ENCODE assay signal across 16 cellular contexts in genomic region chr7:697259-697615, GRCh38. TPM values are rescaled to one million over a fixed set of nuclear protein-coding genes. Genes with fewer than 3 reads are reported as not detected.
DNase-seq lines count a peak whose midpoint lies in the region; ATAC-seq, FAIRE-seq and TF ChIP-seq lines count a peak whose summit lies in the region.
"Had no signal": no experiment of that assay in that cellular context is flagged by ENCODE, and none has a peak within 500 bp of the region (broad histone marks: within the 10 kb centered on the region; RNA-seq: fewer than 3 reads in every experiment).

No MANE protein-coding gene starts in this region.

- no peak overlapping the region for H3K9ac ChIP-seq in H1 (replicated peaks in 1 of 4; ENCODE audit: extremely low read depth in 1 of 4, low read depth in 3 of 4, low read length in 3 of 4)
- H3K9ac ChIP-seq in neuronal stem cell (ENCODE audit: low read depth, low read length, poor library complexity): no peak overlapping the region

- H3K23ac ChIP-seq in H1 (ENCODE audit: insufficient read length) (no peak overlapping the region), neuronal stem cell (ENCODE audit: low read depth, low read length, poor library complexity) (no peak overlapping the region)

- FAIRE-seq in H1 (lab: Jason Lieb, UNC): no peak

- H3K4me2 ChIP-seq in H1 (ENCODE audit: insufficient read depth in 1 of 2, low read depth in 2 of 2, low read length in 2 of 2): no peak overlapping the region
- H3K4me2 ChIP-seq in neuronal stem cell (ENCODE audit: insufficient read depth, low read length, poor library complexity, severe bottlenecking): no peak overlapping the region

- no peaks in the 10 kb centered on the region for H3K23me2 ChIP-seq in H1 (ENCODE audit: low read depth, low read length)

- TF ChIP-seq CTCF in H1 (IDR thresholded peaks at IDR 0.05; ENCODE audit: control extremely low read depth in 1 of 3, insufficient read depth in 1 of 3, low read depth in 1 of 3, low read length in 3 of 3): no peak
- no peak for TF ChIP-seq CTCF in thyroid gland (IDR thresholded peaks at IDR 0.05)

- no peak overlapping the region for H2BK20ac ChIP-seq in H1 (ENCODE audit: low read length)

- H2BK5ac ChIP-seq in H1 (ENCODE audit: low read depth, low read length) (no peak overlapping the region), neuronal stem cell (ENCODE audit: low read length) (no peak overlapping the region)

- TF ChIP-seq POLR2A in H1 (IDR thresholded peaks at IDR 0.05; ENCODE audit: control extremely low read depth in 1 of 2, low read depth in 2 of 2, low read length in 2 of 2) (no peak), thyroid gland (IDR thresholded peaks at IDR 0.05) (no peak)

- TF ChIP-seq EP300 in H1 (IDR thresholded peaks at IDR 0.05; ENCODE audit: borderline replicate concordance in 1 of 2, low read depth in 2 of 2, low read length in 2 of 2): no peak

- H3K14ac ChIP-seq in H1 (ENCODE audit: insufficient read length) (no peak overlapping the region), neuronal stem cell (ENCODE audit: low read length) (no peak overlapping the region)

- H2BK120ac ChIP-seq in H1 (replicated peaks; ENCODE audit: low read depth, low read length) (no peak overlapping the region), neuronal stem cell (ENCODE audit: low read depth, low read length) (no peak overlapping the region)

- H4K8ac ChIP-seq in H1 (ENCODE audit: extremely low read depth, insufficient read depth, low read length) (no peak overlapping the region), neuronal stem cell (ENCODE audit: low read depth, low read length) (no peak overlapping the region)

- peaks cover 0 to 5% of the 10 kb centered on the region in 2 experiments for H4K20me1 ChIP-seq in H1 (replicated peaks in 1 of 2; ENCODE audit: control insufficient read depth in 1 of 2, insufficient read depth in 2 of 2, low read length in 2 of 2)

- WGBS in H1 (ENCODE audit: extremely low coverage in 1 of 2, insufficient coverage in 1 of 2, insufficient read length in 1 of 2, insufficient replicate concordance in 2 of 2, low coverage in 1 of 2, low lambda C conversion rate in 2 of 2, missing lambda C conversion rate in 1 of 2), 2 experiments: 89% methylated on average over 15 of the region's 16 CpGs; no CpG with 5 or more reads in 1 of the 2 experiments
- no CpG with 5 or more reads among the region's 16 CpGs for WGBS in neuronal stem cell (ENCODE audit: extremely low coverage in 2 of 2, insufficient read length in 2 of 2, insufficient replicate concordance in 1 of 2), 2 donors
- 88 to 94% methylated on average over 6 to 13 of the region's 16 CpGs for WGBS in thyroid gland, 2 donors

- H3K4me1 ChIP-seq in H1 (replicated peaks in 1 of 4; ENCODE audit: control insufficient read depth in 3 of 4, insufficient read depth in 4 of 4, low read length in 3 of 4): peaks cover 0 to 5% (median 0%) of the 10 kb centered on the region in 4 experiments; a peak in 2 of 7 replicates
- peaks cover 6 to 7% of the 10 kb centered on the region in 2 donors for H3K4me1 ChIP-seq in neuronal stem cell (ENCODE audit: control insufficient read depth in 2 of 2, insufficient read depth in 1 of 2, low read depth in 1 of 2, low read length in 2 of 2)
- H3K4me1 ChIP-seq in thyroid gland: peaks cover 0 to 9% of the 10 kb centered on the region in 2 donors

- peaks cover 5% of the 10 kb centered on the region for H3K79me1 ChIP-seq in H1 (ENCODE audit: low read depth, low read length)
- peaks cover 2% of the 10 kb centered on the region for H3K79me1 ChIP-seq in neuronal stem cell (ENCODE audit: low read depth, low read length)

- TF ChIP-seq RAD21 in H1 (IDR thresholded peaks at IDR 0.05 in 1 of 2, conservative IDR thresholded peaks at IDR 0.05 in 1 of 2; ENCODE audit: low read depth in 2 of 2, low read length in 2 of 2): no peak

- H3K4ac ChIP-seq in H1 (replicated peaks; ENCODE audit: insufficient read length, low read depth, low read length) (no peak overlapping the region), neuronal stem cell (ENCODE audit: low read length) (no peak overlapping the region)

- CTCF ChIA-PET in H1 (lab: Charles Lee; ENCODE audit: partially characterized antibody): interaction anchor here (1.0 kb wide), 1 partner anchor 76 kb away, joined by 3 read pairs; no protein-coding TSS in a partner anchor

- peaks cover 0 to 10% of the 10 kb centered on the region in 2 experiments; a peak in 2 of 4 replicates for H3K79me2 ChIP-seq in H1 (ENCODE audit: control insufficient read depth in 1 of 2, insufficient read depth in 2 of 2, low read length in 2 of 2)

- H4K5ac ChIP-seq in H1 (ENCODE audit: insufficient read length, low read depth, low read length): no peak overlapping the region

- POLR2A ChIA-PET in H1 (lab: Charles Lee; ENCODE audit: partially characterized antibody): interaction anchor here (0.5 to 0.6 kb wide), 2 partner anchors 9 kb away, joined by 3 read pairs; no protein-coding TSS in a partner anchor

- H3K27me3 ChIP-seq in H1 (replicated peaks in 1 of 4; ENCODE audit: control insufficient read depth in 3 of 4, extremely low read depth in 1 of 4, insufficient read depth in 3 of 4, low read length in 3 of 4): no peaks in the 10 kb centered on the region
- no peaks in the 10 kb centered on the region for H3K27me3 ChIP-seq in neuronal stem cell (ENCODE audit: control insufficient read depth in 3 of 3, insufficient read depth in 3 of 3, low read depth in 1 of 3, low read length in 3 of 3)
- no peaks in the 10 kb centered on the region for H3K27me3 ChIP-seq in thyroid gland

- H3K36me3 ChIP-seq in H1 (ENCODE audit: control insufficient read depth in 2 of 4, insufficient read depth in 4 of 4, low read length in 3 of 4) (peaks cover 2 to 13% (median 4%) of the 10 kb centered on the region in 4 experiments; a peak in 4 of 8 replicates), neuronal stem cell (replicated peaks in 1 of 2; ENCODE audit: control insufficient read depth in 2 of 2, insufficient read depth in 2 of 2, low read length in 2 of 2) (peaks cover 0 to 9% of the 10 kb centered on the region in 2 donors), thyroid gland (no peaks in the 10 kb centered on the region)

- intact Hi-C loops in thyroid gland (cut with DNase I): no loop called here

- no peaks in the 10 kb centered on the region for H3K9me3 ChIP-seq in H1 (ENCODE audit: insufficient read depth in 2 of 2, low read depth in 1 of 2, low read length in 1 of 2)
- H3K9me3 ChIP-seq in neuronal stem cell (replicated peaks in 1 of 2; ENCODE audit: control insufficient read depth in 2 of 2, insufficient read depth in 1 of 2, low read depth in 1 of 2, low read length in 2 of 2): peaks cover 0 to 4% of the 10 kb centered on the region in 2 donors
- H3K9me3 ChIP-seq in thyroid gland: no peaks in the 10 kb centered on the region

- no peak overlapping the region for H3K56ac ChIP-seq in H1 (replicated peaks; ENCODE audit: insufficient read length, low read depth, low read length)

- H2AFZ ChIP-seq in H1 (ENCODE audit: low read length): no peak overlapping the region
- H2AFZ ChIP-seq in neuronal stem cell (ENCODE audit: low read length): peak overlapping the region; percentile 64

- H2AK5ac ChIP-seq in H1 (ENCODE audit: low read depth, low read length) (peak overlapping the region; percentile 65; the same call in 1 of the 2 replicates), neuronal stem cell (ENCODE audit: low read depth, low read length) (no peak overlapping the region)

- H2BK15ac ChIP-seq in H1 (ENCODE audit: low read length): no peak overlapping the region
- no peak overlapping the region for H2BK15ac ChIP-seq in neuronal stem cell (ENCODE audit: low read length)

- peak; percentile 28 for DNase-seq in activated effector memory CD4-positive, alpha-beta T cell treated with anti-CD3 and anti-CD28 coated beads, Interleukin-2, amount 50 U/mL, for 16 hours
- DNase-seq in activated effector memory CD4-positive, alpha-beta T cell treated with Interleukin-2 at 50 U/mL for 16 hours: no peak
- DNase-seq in H1 (ENCODE audit: low read depth in 1 of 2, low spot score in 2 of 2) (no peak), neuronal stem cell (ENCODE audit: low spot score) (no peak), thyroid gland (no peak), AG20443 (ENCODE audit: low spot score) (no peak)
- DNase-seq: 8988T, C1 segment of cervical spinal cord, DMS 273 treated with DMSO at 0.1 percent for 48 hours, HFFc6, KBM-7, NCI-H1048, NCI-H69 had no signal

- ATAC-seq in GM19035 (IDR thresholded peaks at IDR 0.05; ENCODE audit: unreplicated experiment): no peak
- no peak for ATAC-seq in HG02642 (IDR thresholded peaks at IDR 0.05; ENCODE audit: poor library complexity, unreplicated experiment)
- ATAC-seq: Panc1 had no signal

- H3K18ac ChIP-seq in H1 (ENCODE audit: extremely low read depth, low read length) (no peak overlapping the region), neuronal stem cell (ENCODE audit: low read length) (no peak overlapping the region)

- no peak overlapping the region for H3K4me3 ChIP-seq in H1 (ENCODE audit: extremely low read depth in 1 of 4, insufficient read depth in 2 of 4, low read depth in 3 of 4, low read length in 4 of 4)
- H3K4me3 ChIP-seq in neuronal stem cell (ENCODE audit: low read length in 2 of 2): no peak overlapping the region
- H3K4me3 ChIP-seq in thyroid gland (replicated peaks in 1 of 3): no peak overlapping the region

- no peak overlapping the region for H4K91ac ChIP-seq in H1 (replicated peaks; ENCODE audit: insufficient read length, low read length)
- no peak overlapping the region for H4K91ac ChIP-seq in neuronal stem cell (ENCODE audit: low read depth, low read length, poor library complexity)

- H3K27ac ChIP-seq in H1 (ENCODE audit: low read depth, low read length) (no peak overlapping the region), neuronal stem cell (replicated peaks; ENCODE audit: low read length) (no peak overlapping the region), thyroid gland (peak overlapping the region in 2 of 3 donors; percentile 36 to 60)

- H2BK12ac ChIP-seq in H1 (ENCODE audit: low read depth, low read length) (no peak overlapping the region), neuronal stem cell (ENCODE audit: low read length) (no peak overlapping the region)

RNA-seq across cellular contexts. Expression of gene DNAAF5, which starts 29.3 kb away (rescaled TPM):
- total RNA-seq in H1 (2021; fragmentation: NEBNext Ultra II Directional; extraction: Animal tissue kit (Norgen Biotek cat#: 25700)): 55.1 and 56.5 TPM in 2 replicates
- 95.9 and 164 TPM in 2 replicates for polyA plus RNA-seq in H1 (2011; rRNA removed)
- 46.8 TPM for polyA plus RNA-seq in H1 (2011; cell fraction: cytosol; rRNA removed)
- polyA plus RNA-seq in H1 (2011; cell fraction: nucleus; rRNA removed): 73.5 TPM
- polyA plus RNA-seq in H1 (2012, experiment 1 of 2): 34.1 to 57.9 TPM (median 53.4 TPM) in 4 replicates
- polyA plus RNA-seq in H1 (2012, experiment 2 of 2): 45.5 TPM
- polyA plus RNA-seq in H1 (2013, experiment 1 of 2): 33.9 TPM
- 34.7 TPM for polyA plus RNA-seq in H1 (2013, experiment 2 of 2)
- 50.1 and 75.3 TPM in 2 replicates for polyA minus RNA-seq in H1 (2011; rRNA and poly(A)+ RNA removed)
- 44.4 TPM for polyA minus RNA-seq in H1 (2011; cell fraction: cytosol; rRNA and poly(A)+ RNA removed)
- polyA minus RNA-seq in H1 (2011; cell fraction: nucleus; rRNA and poly(A)+ RNA removed): 43.4 TPM
- polyA plus RNA-seq in neuronal stem cell (2013, experiment 1 of 2): 26.4 TPM
- polyA plus RNA-seq in neuronal stem cell (2013, experiment 2 of 2): 26.5 TPM
- 10 to 100 TPM; 20.2 to 40.7 (median 34.0) TPM for total RNA-seq in thyroid gland

RNA-seq across cellular contexts. Expression of gene PRKAR1B, which starts 29.8 kb away (rescaled TPM):
- total RNA-seq in H1 (2021; fragmentation: NEBNext Ultra II Directional; extraction: Animal tissue kit (Norgen Biotek cat#: 25700)): 55.7 and 58.0 TPM in 2 replicates
- polyA plus RNA-seq in H1 (2011; rRNA removed): 12.3 and 23.2 TPM in 2 replicates
- 25.3 TPM for polyA plus RNA-seq in H1 (2011; cell fraction: cytosol; rRNA removed)
- 30.8 TPM for polyA plus RNA-seq in H1 (2011; cell fraction: nucleus; rRNA removed)
- polyA plus RNA-seq in H1 (2012, experiment 1 of 2): 43.9 to 55.5 TPM (median 53.2 TPM) in 4 replicates
- polyA plus RNA-seq in H1 (2012, experiment 2 of 2): 35.0 TPM
- 18.5 TPM for polyA plus RNA-seq in H1 (2013, experiment 1 of 2)
- 19.0 TPM for polyA plus RNA-seq in H1 (2013, experiment 2 of 2)
- 43.0 and 43.2 TPM in 2 replicates for polyA minus RNA-seq in H1 (2011; rRNA and poly(A)+ RNA removed)
- polyA minus RNA-seq in H1 (2011; cell fraction: cytosol; rRNA and poly(A)+ RNA removed): 28.6 TPM
- polyA minus RNA-seq in H1 (2011; cell fraction: nucleus; rRNA and poly(A)+ RNA removed): 22.1 TPM
- 14.0 TPM for polyA plus RNA-seq in neuronal stem cell (2013, experiment 1 of 2)
- polyA plus RNA-seq in neuronal stem cell (2013, experiment 2 of 2): 12.9 TPM
- 10 to 100 TPM in 3 of 4 donors, 1 to 10 TPM in 1; 7.3 to 15.6 (median 12.3) TPM for total RNA-seq in thyroid gland

Comparison
In these comparisons a context has a peak if more than half of its experiments do, and no peak if none do; other contexts are left out.
1. H3K27ac ChIP-seq: peak in thyroid gland (2 of 3); none in H1 (single experiment) and neuronal stem cell (single experiment).